14 cellular contexts compared by ENCODE assay signal in genomic region chr5:174204914-174205313, GRCh38.
DNase-seq lines count a peak whose midpoint lies in the region; ATAC-seq and TF ChIP-seq lines count a peak whose summit lies in the region.
"Had no signal": no experiment of that assay in that cellular context is flagged by ENCODE, and none has a peak within 500 bp of the region (broad histone marks: within the 10 kb centered on the region; RNA-seq: fewer than 3 reads in every experiment).

No MANE protein-coding gene starts in this region.

- DNase-seq in NCI-H128 (lab: John Stamatoyannopoulos, UW; ENCODE audit: unreplicated experiment) (peak; percentile 5), RWPE1 (ENCODE audit: low spot score) (peak; percentile 69), iPS DF 19.7 (ENCODE audit: low read depth, low spot score) (peak; percentile 75), thyroid gland (peak; percentile 17 to 52), smooth muscle cell (lab: John Stamatoyannopoulos, UW; ENCODE audit: unreplicated experiment) (no peak), NCI-H524 (lab: John Stamatoyannopoulos, UW) (no peak)
- DNase-seq: activated T-cell treated with anti-CD3 and anti-CD28 coated beads, Interleukin-2, amount 50 U/mL, for 72 hours; effector CD4-positive, alpha-beta T cell; foreskin fibroblast; IMR-90; natural killer cell; NCI-H1092 treated with DMSO at 0.1 percent for 48 hours had no signal

- POLR2A ChIA-PET in RWPE1 (lab: Yijun Ruan, JAX; ENCODE audit: low non-redundant PET), result no interaction called here

- H3K79me2 ChIP-seq in smooth muscle cell (ENCODE audit: low read depth), result no peaks in the 10 kb centered on the region

- CTCF ChIA-PET in RWPE1 (lab: Yijun Ruan, JAX), result no interaction called here

- no peaks in the 10 kb centered on the region for H4K20me1 ChIP-seq in smooth muscle cell (ENCODE audit: low read depth)

- WGBS in thyroid gland, 2 donors, result 21 to 22% methylated on average over 6 of the region's 6 CpGs
- WGBS in smooth muscle cell (ENCODE audit: low lambda C conversion rate), result 42% methylated on average over 6 of the region's 6 CpGs

- H3K4me1 ChIP-seq in thyroid gland (no peaks in the 10 kb centered on the region), smooth muscle cell (ENCODE audit: low read depth) (no peaks in the 10 kb centered on the region)

- H3K27ac ChIP-seq in RWPE1, result no peak overlapping the region
- no peak overlapping the region for H3K27ac ChIP-seq in thyroid gland
- no peak overlapping the region for H3K27ac ChIP-seq in smooth muscle cell (ENCODE audit: low read depth)

- no peak overlapping the region for H3K9ac ChIP-seq in smooth muscle cell (ENCODE audit: low read depth)

- H3K4me2 ChIP-seq in smooth muscle cell, result no peak overlapping the region

- H2AFZ ChIP-seq in smooth muscle cell (ENCODE audit: low read depth), result no peak overlapping the region

- H3K4me3 ChIP-seq in thyroid gland (replicated peaks in 1 of 3) (no peak overlapping the region), smooth muscle cell (no peak overlapping the region)

- TF ChIP-seq POLR2A in thyroid gland (IDR thresholded peaks at IDR 0.05), result no peak

- TF ChIP-seq CTCF in RWPE1 (conservative IDR thresholded peaks at IDR 0.05; ENCODE audit: low read depth) (no peak), thyroid gland (IDR thresholded peaks at IDR 0.05) (no peak), smooth muscle cell (IDR thresholded peaks at IDR 0.05; ENCODE audit: borderline replicate concordance, insufficient read depth, poor library complexity, severe bottlenecking) (no peak)

- no peaks in the 10 kb centered on the region for H3F3A ChIP-seq in smooth muscle cell (ENCODE audit: low read depth)

- H3K9me3 ChIP-seq in thyroid gland (no peaks in the 10 kb centered on the region), smooth muscle cell (replicated peaks; ENCODE audit: low read depth) (no peaks in the 10 kb centered on the region)

- intact Hi-C loops in thyroid gland (cut with DNase I), result no loop called here

- H3K27me3 ChIP-seq in thyroid gland, result no peaks in the 10 kb centered on the region
- H3K27me3 ChIP-seq in smooth muscle cell (ENCODE audit: low read depth), result no peaks in the 10 kb centered on the region

- ATAC-seq in GM21723 (IDR thresholded peaks at IDR 0.05; ENCODE audit: unreplicated experiment), result no peak
- ATAC-seq: activated T-cell treated with anti-CD3 and anti-CD28 coated beads, Interleukin-2, amount 50 U/mL, for 72 hours; left lobe of liver; natural killer cell had no signal

- H3K36me3 ChIP-seq in thyroid gland (no peaks in the 10 kb centered on the region), smooth muscle cell (ENCODE audit: low read depth) (no peaks in the 10 kb centered on the region)

Comparison
In these comparisons a context has a peak if more than half of its experiments do, and no peak if none do; other contexts are left out.
1. DNase-seq: peak in NCI-H128 (single experiment), RWPE1 (single experiment), iPS DF 19.7 (single experiment) and thyroid gland (2 of 2); none in smooth muscle cell (single experiment) and NCI-H524 (0 of 2).